Comparison of ENCODE assay signal across 15 cellular contexts in the genomic region with DNA sequence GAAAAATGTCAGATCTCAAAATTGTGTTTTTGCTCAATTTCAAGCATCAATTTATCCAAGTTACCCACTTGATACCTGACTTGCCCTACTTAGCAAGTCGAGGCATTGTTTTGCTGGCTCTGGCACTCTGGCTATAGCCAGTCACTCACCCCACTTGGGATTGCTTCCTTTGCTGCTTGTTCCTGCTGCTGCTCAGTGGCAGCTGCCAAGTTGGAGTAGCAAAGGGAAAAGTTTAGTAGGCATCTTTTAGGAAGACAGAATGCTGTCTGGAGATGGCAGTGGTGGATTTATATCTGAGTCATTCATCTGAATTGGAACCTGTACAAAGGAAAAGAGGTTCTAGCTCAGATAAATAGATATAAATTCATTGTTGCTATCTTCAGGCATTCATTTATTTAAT. TPM values are rescaled to one million over a fixed set of nuclear protein-coding genes. Genes with fewer than 3 reads are reported as not detected.
DNase-seq lines count a peak whose midpoint lies in the region; ATAC-seq and TF ChIP-seq lines count a peak whose summit lies in the region.
"Had no signal": no experiment of that assay in that cellular context is flagged by ENCODE, and none has a peak within 500 bp of the region (broad histone marks: within the 10 kb centered on the region; RNA-seq: fewer than 3 reads in every experiment).

No MANE protein-coding gene starts in this region.

- DNase-seq in Right ventricle myocardium inferior (ENCODE audit: missing footprints) = no peak
- no peak for DNase-seq in right atrium auricular region (ENCODE audit: low spot score)
- no peak for DNase-seq in activated naive CD8-positive, alpha-beta T cell treated with anti-CD3 and anti-CD28 coated beads, Interleukin-2, amount 10 ng/mL, durations not matched to agents 7 days and 5 days
- no peak for DNase-seq in aorta
- no peak for DNase-seq in ACHN
- DNase-seq in NK-92 treated with Interleukin-12 subunit alpha and Interleukin-12 subunit beta, amount 100 ng/mL, for 24 hours (lab: John Stamatoyannopoulos, UW) = no peak
- DNase-seq in COLO668 (lab: John Stamatoyannopoulos, UW; ENCODE audit: unreplicated experiment) = no peak
- DNase-seq: effector CD4-positive, alpha-beta T cell; NCI-H510A; SJCRH30; stimulated activated naive CD4-positive, alpha-beta T cell had no signal

- no peaks in the 10 kb centered on the region for H3K27me3 ChIP-seq in right atrium auricular region
- no peaks in the 10 kb centered on the region for H3K27me3 ChIP-seq in iPS-20b (ENCODE audit: insufficient read depth, low read length)
- no peaks in the 10 kb centered on the region for H3K27me3 ChIP-seq in aorta (ENCODE audit: control insufficient read depth in 1 of 2, insufficient read depth in 2 of 2, low read length in 1 of 2)
- H3K27me3 ChIP-seq: SJCRH30 had no signal

- H3K36me3 ChIP-seq in right atrium auricular region (no peaks in the 10 kb centered on the region), iPS-20b (ENCODE audit: insufficient read depth, low read depth, low read length) (no peaks in the 10 kb centered on the region), aorta (ENCODE audit: control insufficient read depth in 1 of 2, insufficient read depth in 2 of 2, low read length in 1 of 2) (no peaks in the 10 kb centered on the region)
- H3K36me3 ChIP-seq: SJCRH30 had no signal

- ATAC-seq in Right ventricle myocardium inferior (peak; percentile 45), aorta (ENCODE audit: low FRiP score) (peak; percentile 19)
- ATAC-seq in activated naive CD8-positive, alpha-beta T cell treated with anti-CD3 and anti-CD28 coated beads, Interleukin-2, amount 10 ng/mL, durations not matched to agents 7 days and 5 days (ENCODE audit: low read depth) = no peak
- ATAC-seq: activated naive CD4-positive, alpha-beta T cell treated with anti-CD3 and anti-CD28 coated beads, Interleukin-2, amount 50 U/mL, for 72 hours had no signal

- intact Hi-C loops in Right ventricle myocardium inferior (cut with DNase I) = no loop called here
- intact Hi-C loops in aorta (cut with DNase I) = no loop called here

- peaks cover 15% of the 10 kb centered on the region for H3K4me1 Mint-ChIP-seq in activated naive CD8-positive, alpha-beta T cell treated with anti-CD3 and anti-CD28 coated beads, Interleukin-2, amount 10 ng/mL, durations not matched to agents 7 days and 5 days
- H3K4me1 Mint-ChIP-seq: nephron had no signal

- H3K27ac ChIP-seq in right atrium auricular region = no peak overlapping the region
- H3K27ac ChIP-seq in iPS-20b (ENCODE audit: low read length) = peak overlapping the region; percentile 45
- H3K27ac ChIP-seq in aorta (ENCODE audit: low read depth in 1 of 2, low read length in 2 of 2) = no peak overlapping the region
- H3K27ac ChIP-seq: SJCRH30 had no signal

- H3K27me3 Mint-ChIP-seq in activated naive CD8-positive, alpha-beta T cell treated with anti-CD3 and anti-CD28 coated beads, Interleukin-2, amount 10 ng/mL, durations not matched to agents 7 days and 5 days = no peaks in the 10 kb centered on the region
- H3K27me3 Mint-ChIP-seq: activated CD4-positive, alpha-beta T cell treated with anti-CD3 and anti-CD28 coated beads, Interleukin-2, amount 10 ng/mL, durations not matched to agents 24 days and 14 days had no signal

- POLR2A ChIA-PET in activated naive CD8-positive, alpha-beta T cell treated with anti-CD3 and anti-CD28 coated beads, Interleukin-2, amount 10 ng/mL, durations not matched to agents 7 days and 5 days (lab: Charles Lee) = interaction anchor here (0.6 kb wide), 1 partner anchor 115 kb away, joined by 4 read pairs; no protein-coding TSS in a partner anchor

- H3K4me1 ChIP-seq in right atrium auricular region (peaks cover 0 to 12% of the 10 kb centered on the region in 2 donors), iPS-20b (ENCODE audit: insufficient read depth, low read length) (peaks cover 15% of the 10 kb centered on the region), aorta (ENCODE audit: control insufficient read depth in 1 of 2, insufficient read depth in 2 of 2, low read length in 2 of 2) (no peaks in the 10 kb centered on the region)
- H3K4me1 ChIP-seq: SJCRH30 had no signal

- peaks cover 11% of the 10 kb centered on the region for H3K36me3 Mint-ChIP-seq in activated naive CD8-positive, alpha-beta T cell treated with anti-CD3 and anti-CD28 coated beads, Interleukin-2, amount 10 ng/mL, durations not matched to agents 7 days and 5 days

- in situ Hi-C loops in ACHN (cut with HindIII; ENCODE audit: low pct_ligation_motif_present, low pct_unique_long_range_greater_than_20kb, low sequenced_read_pairs) = no loop called here

- TF ChIP-seq CTCF in right atrium auricular region (IDR thresholded peaks at IDR 0.05) = no peak

- 0 out of 2 replicates have a peak overlapping the region, but pooled peaks have one; percentile 22 for H3K9ac ChIP-seq in iPS-20b (ENCODE audit: low read depth, low read length)

- no peaks in the 10 kb centered on the region for H3K9me3 Mint-ChIP-seq in activated naive CD8-positive, alpha-beta T cell treated with anti-CD3 and anti-CD28 coated beads, Interleukin-2, amount 10 ng/mL, durations not matched to agents 7 days and 5 days
- H3K9me3 Mint-ChIP-seq: activated naive CD4-positive, alpha-beta T cell treated with anti-CD3 and anti-CD28 coated beads, Interleukin-2, amount 50 U/mL, for 72 hours; nephron had no signal

- no peak overlapping the region for H3K4me3 ChIP-seq in right atrium auricular region
- H3K4me3 ChIP-seq in iPS-20b (ENCODE audit: low read length) = no peak overlapping the region
- no peak overlapping the region for H3K4me3 ChIP-seq in aorta (ENCODE audit: low read length in 2 of 2)
- H3K4me3 ChIP-seq: SJCRH30 had no signal

- WGBS in aorta, 2 donors = 5 to 8% methylated on average over 1 of the region's 1 CpG

- H3K27ac Mint-ChIP-seq in activated naive CD8-positive, alpha-beta T cell treated with anti-CD3 and anti-CD28 coated beads, Interleukin-2, amount 10 ng/mL, durations not matched to agents 7 days and 5 days = peak overlapping the region; percentile 63
- H3K27ac Mint-ChIP-seq: activated naive CD4-positive, alpha-beta T cell treated with anti-CD3 and anti-CD28 coated beads, Interleukin-2, amount 50 U/mL, for 72 hours; nephron had no signal

- H3K9me3 ChIP-seq in right atrium auricular region (no peaks in the 10 kb centered on the region), iPS-20b (ENCODE audit: insufficient read depth, low read depth, low read length) (no peaks in the 10 kb centered on the region), aorta (ENCODE audit: control insufficient read depth, low read length) (no peaks in the 10 kb centered on the region)
- H3K9me3 ChIP-seq: SJCRH30 had no signal

- no peak overlapping the region for H3K4me3 Mint-ChIP-seq in activated naive CD8-positive, alpha-beta T cell treated with anti-CD3 and anti-CD28 coated beads, Interleukin-2, amount 10 ng/mL, durations not matched to agents 7 days and 5 days
- H3K4me3 Mint-ChIP-seq: nephron had no signal

RNA-seq across cellular contexts. Expression of a gene that starts 41.2 kb away (rescaled TPM):
- total RNA-seq in Right ventricle myocardium inferior (64.0 TPM), right atrium auricular region (10 to 100 TPM; 19.6 to 38.6 TPM), aorta (10 to 100 TPM; 25.5 to 37.4 TPM)
- total RNA-seq in activated naive CD8-positive, alpha-beta T cell treated with anti-CD3 and anti-CD28 coated beads, Interleukin-2, amount 10 ng/mL, durations not matched to agents 7 days and 5 days = 10 to 100 TPM; 14.5 to 16.5 TPM
- 10 to 100 TPM; 17.7 to 19.7 TPM for polyA plus RNA-seq in aorta
